In genomic region chr7:143384741-143385631, GRCh38 we compare ENCODE assay signal across 2 cellular contexts.
TF ChIP-seq lines count a peak whose summit lies in the region.

No MANE protein-coding gene starts in this region.

TF ChIP-seq in A549, 52 proteins besides CTCF, POLR2A, EP300 and RAD21:
- no peak for TF ChIP-seq HES2 (IDR thresholded peaks at IDR 0.05)
- no peak for TF ChIP-seq HMGXB4 (CRISPR knock-in tag; IDR thresholded peaks at IDR 0.05; ENCODE audit: borderline replicate concordance)
- no peak for TF ChIP-seq RCOR1 (IDR thresholded peaks at IDR 0.05; ENCODE audit: low read depth, low read length)
- no peak for TF ChIP-seq REST (IDR thresholded peaks at IDR 0.05)
- TF ChIP-seq PHF8 (IDR thresholded peaks at IDR 0.05; ENCODE audit: borderline replicate concordance, low read depth) = no peak
- no peak for TF ChIP-seq CHD2 (IDR thresholded peaks at IDR 0.05; ENCODE audit: low read length, partially characterized antibody)
- no peak for TF ChIP-seq POLR2AphosphoS2 (conservative IDR thresholded peaks at IDR 0.05; ENCODE audit: low read length)
- no peak for TF ChIP-seq MAX (IDR thresholded peaks at IDR 0.05)
TF ChIP-seq in A549: peak in this region for 0.

TF ChIP-seq in H1, 55 proteins besides CTCF, POLR2A, EP300 and RAD21:
- TF ChIP-seq TAF1 (IDR thresholded peaks at IDR 0.05; ENCODE audit: low read depth, low read length) (no peak), BCL11A (IDR thresholded peaks at IDR 0.05; ENCODE audit: low read depth in 2 of 2, low read length in 2 of 2) (no peak), SP4 (IDR thresholded peaks at IDR 0.05; ENCODE audit: low read length) (no peak), TBP (IDR thresholded peaks at IDR 0.05; ENCODE audit: low read depth, low read length) (no peak), MAX (IDR thresholded peaks at IDR 0.05) (no peak), SAP30 (IDR thresholded peaks at IDR 0.05; ENCODE audit: insufficient read depth, insufficient replicate concordance, low read length) (no peak), RXRA (IDR thresholded peaks at IDR 0.05; ENCODE audit: insufficient read depth, low read depth, low read length) (no peak), POLR2AphosphoS5 (IDR thresholded peaks at IDR 0.05; ENCODE audit: low read depth, low read length) (peak; percentile 81; the same call in 1 of the 2 replicates)
